20 cellular contexts compared by ENCODE assay signal in the genomic region with DNA sequence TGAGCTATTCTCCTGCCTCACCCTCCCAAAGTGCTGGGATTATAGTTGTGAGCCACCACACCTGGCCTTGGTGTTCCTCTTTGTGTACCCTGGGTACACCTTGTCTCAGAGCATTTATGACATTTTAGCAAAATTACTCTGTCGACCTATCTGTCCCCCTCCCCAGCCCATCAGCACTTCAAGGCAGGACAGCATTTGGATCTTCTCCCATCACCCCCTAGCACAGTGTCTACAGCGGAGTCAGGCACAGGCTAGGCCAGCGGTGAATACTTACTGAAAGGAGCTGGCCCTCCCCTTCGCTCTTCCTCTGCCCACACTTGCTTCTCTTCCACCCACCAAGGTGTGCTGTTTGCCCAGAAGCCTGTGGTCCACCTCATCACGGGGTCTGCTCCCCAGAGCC.
"Had no signal": no experiment of that assay in that cellular context is flagged by ENCODE, and none has a peak within 500 bp of the region (broad histone marks: within the 10 kb centered on the region; RNA-seq: fewer than 3 reads in every experiment).

No MANE protein-coding gene starts in this region.

- H3K4me3 Mint-ChIP-seq: activated T-cell treated with anti-CD3 and anti-CD28 coated beads, Interleukin-2, amount 50 U/mL, for 4 hours; central memory CD8-positive, alpha-beta T cell; dendritic cell treated with granulocyte-macrophage colony-stimulating factor and Interleukin-4, amounts not matched to agents 40 ng/mL and 50 ng/mL, for 4 days; endodermal cell; T-cell had no signal

- FAIRE-seq: bronchial epithelial cell had no signal

- H3K9me3 ChIP-seq: esophagus muscularis mucosa, heart left ventricle, left lung, lower lobe of right lung, spleen, tibial nerve had no signal

- H3K27ac ChIP-seq: esophagus muscularis mucosa, foreskin keratinocyte, heart left ventricle, left lung, lower lobe of right lung, spleen, tibial nerve, VCaP had no signal

- H3K27me3 Mint-ChIP-seq: central memory CD8-positive, alpha-beta T cell; dendritic cell treated with granulocyte-macrophage colony-stimulating factor and Interleukin-4, amounts not matched to agents 40 ng/mL and 50 ng/mL, for 4 days; naive thymus-derived CD8-positive, alpha-beta T cell; T-cell had no signal

- H3K4me3 ChIP-seq: esophagus muscularis mucosa, heart left ventricle, left lung, lower lobe of right lung, spleen, tibial nerve had no signal

- H3K9me3 Mint-ChIP-seq: activated T-cell treated with anti-CD3 and anti-CD28 coated beads, Interleukin-2, amount 50 U/mL, for 4 hours; central memory CD8-positive, alpha-beta T cell; dendritic cell treated with granulocyte-macrophage colony-stimulating factor and Interleukin-4, amounts not matched to agents 40 ng/mL and 50 ng/mL, for 4 days; endodermal cell; naive thymus-derived CD8-positive, alpha-beta T cell; T-cell had no signal

- H3K27me3 ChIP-seq: esophagus muscularis mucosa, foreskin keratinocyte, heart left ventricle, left lung, spleen, tibial nerve had no signal

- H3K27ac Mint-ChIP-seq: dendritic cell treated with granulocyte-macrophage colony-stimulating factor and Interleukin-4, amounts not matched to agents 40 ng/mL and 50 ng/mL, for 4 days; T-cell had no signal

- DNase-seq: activated CD4-positive, alpha-beta T cell treated with anti-CD3 and anti-CD28 coated beads for 4 hours; activated CD8-positive, alpha-beta memory T cell treated with anti-CD3 and anti-CD28 coated beads, Interleukin-2, amount 50 U/mL, for 4 hours; activated naive CD4-positive, alpha-beta T cell treated with Interleukin-2 at 50 U/mL for 16 hours; activated T-cell treated with anti-CD3 and anti-CD28 coated beads, Interleukin-2, amount 50 U/mL, for 4 hours; endodermal cell; foreskin keratinocyte; left lung; lower lobe of right lung; mesenchymal stem cell; naive thymus-derived CD8-positive, alpha-beta T cell; spleen; stimulated activated naive CD4-positive, alpha-beta T cell treated with Interleukin-2 at 50 U/mL for 16 hours; T-cell had no signal
